Comparison of ENCODE assay signal across 18 cellular contexts in the genomic region with DNA sequence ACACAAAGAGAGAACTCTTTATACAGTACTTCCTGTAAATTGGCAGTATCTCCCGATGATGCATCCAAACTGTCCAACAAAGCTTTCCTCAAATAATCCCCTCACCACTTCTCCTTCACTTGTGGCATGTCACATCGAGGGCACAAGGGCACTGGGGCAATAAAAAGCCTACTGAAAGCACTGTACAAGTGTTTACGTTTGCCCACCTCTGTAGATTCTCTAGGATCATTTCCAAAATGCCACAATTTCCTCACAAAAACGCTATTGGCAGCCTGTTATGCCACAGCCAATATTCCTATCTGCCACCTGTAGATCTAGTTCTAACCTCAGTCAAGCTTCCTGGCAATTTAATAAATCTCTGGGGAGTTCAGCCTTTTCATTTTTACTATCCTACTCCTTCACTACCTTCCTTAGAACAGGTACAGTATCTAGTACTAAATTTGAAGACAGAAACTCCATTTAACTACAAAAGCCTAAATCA.
"Had no signal": no experiment of that assay in that cellular context is flagged by ENCODE, and none has a peak within 500 bp of the region (broad histone marks: within the 10 kb centered on the region; RNA-seq: fewer than 3 reads in every experiment).

No MANE protein-coding gene starts in this region.

- H3K27ac Mint-ChIP-seq: activated naive CD8-positive, alpha-beta T cell treated with anti-CD3 and anti-CD28 coated beads, Interleukin-2, amount 50 U/mL, for 24 hours had no signal

- H3K4me3 ChIP-seq: ascending aorta, colonic mucosa, heart right ventricle, SJSA1, smooth muscle cell had no signal

- H3K27ac ChIP-seq: ascending aorta, colonic mucosa, heart right ventricle, SJSA1, WERI-Rb-1 had no signal

- H3K4me1 ChIP-seq: ascending aorta, colonic mucosa, heart right ventricle had no signal

- ATAC-seq: activated naive CD8-positive, alpha-beta T cell treated with anti-CD3 and anti-CD28 coated beads, Interleukin-2, amount 50 U/mL, for 24 hours; heart right ventricle; right cardiac atrium had no signal

- H3K4me2 ChIP-seq: smooth muscle cell had no signal

- H3K9me3 Mint-ChIP-seq: activated naive CD8-positive, alpha-beta T cell treated with anti-CD3 and anti-CD28 coated beads, Interleukin-2, amount 50 U/mL, for 24 hours; mesothelial cell of epicardium had no signal

- H3K4me3 Mint-ChIP-seq: activated naive CD8-positive, alpha-beta T cell treated with anti-CD3 and anti-CD28 coated beads, Interleukin-2, amount 50 U/mL, for 24 hours; mesothelial cell of epicardium had no signal

- H3K27me3 Mint-ChIP-seq: activated naive CD8-positive, alpha-beta T cell treated with anti-CD3 and anti-CD28 coated beads, Interleukin-2, amount 50 U/mL, for 24 hours had no signal

- H3K27me3 ChIP-seq: ascending aorta, colonic mucosa, heart right ventricle, SJSA1 had no signal

- H3K4me1 Mint-ChIP-seq: activated naive CD8-positive, alpha-beta T cell treated with anti-CD3 and anti-CD28 coated beads, Interleukin-2, amount 50 U/mL, for 24 hours had no signal

- H3K9me3 ChIP-seq: ascending aorta, colonic mucosa, heart right ventricle, SJSA1 had no signal

- DNase-seq: activated CD4-positive, alpha-beta T cell treated with anti-CD3 and anti-CD28 coated beads for 4 hours; activated CD8-positive, alpha-beta memory T cell treated with anti-CD3 and anti-CD28 coated beads for 24 hours; activated gamma-delta T cell treated with Interleukin-2 at 50 U/mL for 16 hours; activated naive CD8-positive, alpha-beta T cell treated with anti-CD3 and anti-CD28 coated beads, Interleukin-2, amount 50 U/mL, for 24 hours; activated T-cell treated with anti-CD3 and anti-CD28 coated beads, Interleukin-2, amount 50 U/mL, for 1 hour; colonic mucosa; effector CD4-positive, alpha-beta T cell; heart right ventricle; kidney; posterior cingulate gyrus; right cardiac atrium; stimulated activated naive CD4-positive, alpha-beta T cell; T-helper 9 cell; WERI-Rb-1 had no signal
